In the genomic region with DNA sequence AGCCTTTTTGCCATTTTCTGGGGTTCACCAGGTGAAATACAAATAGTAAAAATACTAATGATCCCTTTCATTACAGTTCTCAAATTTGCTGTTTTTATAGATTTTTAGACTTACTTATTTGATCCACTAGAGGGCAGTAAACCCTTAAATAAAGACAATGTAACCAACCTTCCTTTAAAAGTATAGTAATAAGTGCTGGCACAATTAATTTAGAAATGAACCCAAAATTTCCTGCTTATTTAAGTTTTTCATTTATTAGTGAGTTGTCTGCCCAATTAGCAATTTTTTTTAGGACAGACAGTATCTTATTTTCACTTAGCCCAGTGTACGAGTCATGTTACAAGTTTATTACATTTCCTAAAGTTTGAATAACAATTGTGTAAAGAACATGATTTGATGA, we compare ENCODE assay signal across 8 cellular contexts. TPM values are rescaled to one million over a fixed set of nuclear protein-coding genes. Genes with fewer than 3 reads are reported as not detected.
DNase-seq lines count a peak whose midpoint lies in the region; ATAC-seq and TF ChIP-seq lines count a peak whose summit lies in the region.

No MANE protein-coding gene starts in this region.

- peak; percentile 54 for DNase-seq in DMS153 treated with DMSO at 0.1 percent for 48 hours (lab: John Stamatoyannopoulos, UW; ENCODE audit: unreplicated experiment)
- DNase-seq in T-helper 17 cell = no peak
- DNase-seq in immature natural killer cell = peak; percentile 26 to 48 (median 48)
- no peak for DNase-seq in upper lobe of right lung
- no peak for DNase-seq in mesenteric fat pad (ENCODE audit: low spot score)

- no peaks in the 10 kb centered on the region for H3K79me2 ChIP-seq in Loucy (ENCODE audit: insufficient read depth, low read length)

- no peak overlapping the region for H2AFZ ChIP-seq in Loucy (ENCODE audit: low read length)

- no peaks in the 10 kb centered on the region for H4K20me1 ChIP-seq in Loucy (ENCODE audit: insufficient read depth, low read length, poor library complexity, severe bottlenecking)

- ATAC-seq in T-helper 17 cell (no peak), upper lobe of right lung (no peak), HG03342 (IDR thresholded peaks at IDR 0.05; ENCODE audit: unreplicated experiment) (no peak), HG02852 (IDR thresholded peaks at IDR 0.05; ENCODE audit: unreplicated experiment) (no peak)

- H3K9me3 Mint-ChIP-seq in immature natural killer cell = no peaks in the 10 kb centered on the region

- no peak overlapping the region for H3K27ac ChIP-seq in upper lobe of right lung

- no peak overlapping the region for H3K4me2 ChIP-seq in Loucy (ENCODE audit: low read depth, low read length, poor library complexity, severe bottlenecking)

- intact Hi-C loops in upper lobe of right lung (cut with DNase I) = loop anchor here (10.0 kb wide), 1 partner anchor 339 kb away; no protein-coding TSS in a partner anchor

- H3K27me3 Mint-ChIP-seq in T-helper 17 cell (no peaks in the 10 kb centered on the region), immature natural killer cell (ENCODE audit: low read depth in 3 of 3) (peaks cover 1 to 5% (median 2%) of the 10 kb centered on the region in 3 donors)

- H3K27me3 ChIP-seq in Loucy (ENCODE audit: insufficient read depth, low read length, poor library complexity, severe bottlenecking) = no peaks in the 10 kb centered on the region
- no peaks in the 10 kb centered on the region for H3K27me3 ChIP-seq in upper lobe of right lung

- H3K36me3 ChIP-seq in Loucy (ENCODE audit: insufficient read depth, low read length) (no peaks in the 10 kb centered on the region), upper lobe of right lung (no peaks in the 10 kb centered on the region)

- H3K4me1 ChIP-seq in Loucy (ENCODE audit: insufficient read depth, low read length, poor library complexity, severe bottlenecking) = no peaks in the 10 kb centered on the region
- peaks cover 9% of the 10 kb centered on the region for H3K4me1 ChIP-seq in upper lobe of right lung

- H3K4me1 Mint-ChIP-seq in T-helper 17 cell (peaks cover 25% of the 10 kb centered on the region), immature natural killer cell (peaks cover 10 to 11% of the 10 kb centered on the region in 2 donors)

- no peaks in the 10 kb centered on the region for H3F3A ChIP-seq in Loucy (ENCODE audit: low read depth)

- H3K4me3 Mint-ChIP-seq in T-helper 17 cell (no peak overlapping the region), immature natural killer cell (no peak overlapping the region)

- H3K9ac ChIP-seq in Loucy (ENCODE audit: low read depth, low read length, poor library complexity, severe bottlenecking) = no peak overlapping the region

- TF ChIP-seq CTCF in Loucy (conservative IDR thresholded peaks at IDR 0.05; ENCODE audit: low read length) (peak; percentile 76), upper lobe of right lung (IDR thresholded peaks at IDR 0.05) (peak; percentile 72)

- H3K9me3 ChIP-seq in Loucy (ENCODE audit: insufficient read depth, low read depth, low read length) = no peaks in the 10 kb centered on the region
- no peaks in the 10 kb centered on the region for H3K9me3 ChIP-seq in T-helper 17 cell (ENCODE audit: control insufficient read depth, low read length, poor library complexity, severe bottlenecking)
- no peaks in the 10 kb centered on the region for H3K9me3 ChIP-seq in upper lobe of right lung

- peaks cover 2% of the 10 kb centered on the region for H3K36me3 Mint-ChIP-seq in T-helper 17 cell (ENCODE audit: low read depth)
- no peaks in the 10 kb centered on the region for H3K36me3 Mint-ChIP-seq in immature natural killer cell

- H3K27ac Mint-ChIP-seq in T-helper 17 cell (peak overlapping the region; percentile 43), immature natural killer cell (no peak overlapping the region)

- no peaks in the 10 kb centered on the region for H3K9me2 ChIP-seq in Loucy (replicated peaks; ENCODE audit: low read depth, low read length)

- no peak overlapping the region for H3K4me3 ChIP-seq in Loucy (ENCODE audit: low read length, poor library complexity, severe bottlenecking)
- H3K4me3 ChIP-seq in upper lobe of right lung = no peak overlapping the region

RNA-seq across cellular contexts. Expression of gene DDIAS, which starts 4.7 kb away (rescaled TPM):
- total RNA-seq in T-helper 17 cell (under 1 TPM; 0.47 to 0.52 TPM), upper lobe of right lung (3.8 TPM), mesenteric fat pad (1.7 TPM)
- 1 to 10 TPM in 2 of 3 donors, not detected in 1; 1.4 to 2.4 TPM for polyA plus RNA-seq in immature natural killer cell

RNA-seq across cellular contexts. Expression of gene PRCP, which starts 6.0 kb away (rescaled TPM):
- total RNA-seq in T-helper 17 cell (10 to 100 TPM; 23.0 to 28.7 TPM), upper lobe of right lung (91.3 TPM), mesenteric fat pad (71.4 TPM)
- 100 to 1,000 TPM in 1 of 3 donors, 10 to 100 TPM in 2; 65.1 to 104 (median 80.0) TPM for polyA plus RNA-seq in immature natural killer cell

Comparison
In these comparisons a context has a peak if more than half of its experiments do, and no peak if none do; other contexts are left out.
1. DNase-seq: peak in DMS153 treated with DMSO at 0.1 percent for 48 hours (single experiment) and immature natural killer cell (3 of 3); none in T-helper 17 cell (0 of 3), upper lobe of right lung (single experiment) and mesenteric fat pad (single experiment).